Comparison of ENCODE assay signal across 16 cellular contexts in genomic region chr12:82470906-82471512, GRCh38.
DNase-seq lines count a peak whose midpoint lies in the region; TF ChIP-seq lines count a peak whose summit lies in the region.
"Had no signal": no experiment of that assay in that cellular context is flagged by ENCODE, and none has a peak within 500 bp of the region (broad histone marks: within the 10 kb centered on the region; RNA-seq: fewer than 3 reads in every experiment).

No MANE protein-coding gene starts in this region.

- H3K9me3 Mint-ChIP-seq in activated T-cell treated with anti-CD3 and anti-CD28 coated beads, Interleukin-2, amount 50 U/mL, for 24 hours, result peaks cover 26% of the 10 kb centered on the region
- H3K9me3 Mint-ChIP-seq: HFFc6 had no signal

- no peak for TF ChIP-seq CTCF in AG10803 (conservative IDR thresholded peaks at IDR 0.05; ENCODE audit: low read length)

- H3K4me3 ChIP-seq in AG10803 (ENCODE audit: low read length), result no peak overlapping the region

- no peak overlapping the region for H3K4me3 Mint-ChIP-seq in activated T-cell treated with anti-CD3 and anti-CD28 coated beads, Interleukin-2, amount 50 U/mL, for 24 hours
- H3K4me3 Mint-ChIP-seq: CD8-positive, alpha-beta memory T cell; HFFc6 had no signal

- no peaks in the 10 kb centered on the region for H3K27me3 Mint-ChIP-seq in activated T-cell treated with anti-CD3 and anti-CD28 coated beads, Interleukin-2, amount 50 U/mL, for 24 hours
- H3K27me3 Mint-ChIP-seq: CD8-positive, alpha-beta memory T cell had no signal

- DNase-seq in AG10803 (ENCODE audit: low read depth), result peak; percentile 11
- DNase-seq in NCI-H69 (lab: John Stamatoyannopoulos, UW), result peak; percentile 9
- peak; percentile 22 for DNase-seq in fibroblast of gingiva (ENCODE audit: low read depth)
- DNase-seq in iPS-NIHi7 (ENCODE audit: extremely low spot score), result peak; percentile 12
- DNase-seq in NCI-H510A treated with DMSO at 0.1 percent for 48 hours (lab: John Stamatoyannopoulos, UW), result no peak
- no peak for DNase-seq in activated T-cell treated with anti-CD3 and anti-CD28 coated beads, Interleukin-2, amount 50 U/mL, for 24 hours
- DNase-seq in hypothalamus (lab: John Stamatoyannopoulos, UW), result no peak
- no peak for DNase-seq in NCI-H226
- DNase-seq: 8988T; ACHN; Caco-2; CD8-positive, alpha-beta memory T cell; DND-41; GDM1; HCEC 1CT; HFFc6 had no signal

- no peaks in the 10 kb centered on the region for H3K4me1 Mint-ChIP-seq in activated T-cell treated with anti-CD3 and anti-CD28 coated beads, Interleukin-2, amount 50 U/mL, for 24 hours (ENCODE audit: low read depth)
- H3K4me1 Mint-ChIP-seq: CD8-positive, alpha-beta memory T cell had no signal

- no peak overlapping the region for H3K27ac Mint-ChIP-seq in activated T-cell treated with anti-CD3 and anti-CD28 coated beads, Interleukin-2, amount 50 U/mL, for 24 hours
- H3K27ac Mint-ChIP-seq: CD8-positive, alpha-beta memory T cell; HFFc6 had no signal

- peaks cover 84% of the 10 kb centered on the region for H3K36me3 Mint-ChIP-seq in activated T-cell treated with anti-CD3 and anti-CD28 coated beads, Interleukin-2, amount 50 U/mL, for 24 hours (ENCODE audit: low read depth)

Comparison
In these comparisons a context has a peak if more than half of its experiments do, and no peak if none do; other contexts are left out.
1. DNase-seq: peak in AG10803 (single experiment), NCI-H69 (single experiment), fibroblast of gingiva (single experiment) and iPS-NIHi7 (single experiment); none in NCI-H510A treated with DMSO at 0.1 percent for 48 hours (single experiment), activated T-cell treated with anti-CD3 and anti-CD28 coated beads, Interleukin-2, amount 50 U/mL, for 24 hours (single experiment), hypothalamus (0 of 51) and NCI-H226 (single experiment).